Comparison of ENCODE assay signal across 12 cellular contexts in genomic region chr1:1357871-1358432, GRCh38. TPM values are rescaled to one million over a fixed set of nuclear protein-coding genes. Genes with fewer than 3 reads are reported as not detected.
DNase-seq lines count a peak whose midpoint lies in the region; ATAC-seq and TF ChIP-seq lines count a peak whose summit lies in the region.
"Had no signal": no experiment of that assay in that cellular context is flagged by ENCODE, and none has a peak within 500 bp of the region (broad histone marks: within the 10 kb centered on the region; RNA-seq: fewer than 3 reads in every experiment).

No MANE protein-coding gene starts in this region.

- H3K27ac ChIP-seq in ACC112 (ENCODE audit: low read depth, low read length): peak overlapping the region; percentile 93
- peak overlapping the region; percentile 64 to 92 (median 76) for H3K27ac ChIP-seq in Peyer's patch
- no peak overlapping the region for H3K27ac ChIP-seq in neural progenitor cell
- H3K27ac ChIP-seq: neutrophil had no signal

- H4K20me1 ChIP-seq in neural progenitor cell (ENCODE audit: low read depth): peaks cover 19% of the 10 kb centered on the region

- no peak for ATAC-seq in Right ventricle myocardium superior (ENCODE audit: poor library complexity)
- ATAC-seq in HG03457 (IDR thresholded peaks at IDR 0.05; ENCODE audit: unreplicated experiment): no peak

- H3K4me3 ChIP-seq in ACC112 (ENCODE audit: low read depth, low read length): peak overlapping the region; percentile 90
- H3K4me3 ChIP-seq in Peyer's patch: peak overlapping the region; percentile 25 to 55 (median 35)
- H3K4me3 ChIP-seq in neural progenitor cell: peak overlapping the region; percentile 5

- H3K36me3 Mint-ChIP-seq in neural progenitor cell: no peaks in the 10 kb centered on the region
- H3K36me3 Mint-ChIP-seq: CD4-positive, alpha-beta memory T cell had no signal

- H3K27me3 Mint-ChIP-seq in neural progenitor cell (ENCODE audit: insufficient read depth, low read depth): peaks cover 19% of the 10 kb centered on the region

- H3K27me3 ChIP-seq in ACC112 (ENCODE audit: insufficient read depth, low read length): no peaks in the 10 kb centered on the region
- peaks cover 0 to 10% of the 10 kb centered on the region in 2 donors for H3K27me3 ChIP-seq in Peyer's patch
- peaks cover 33% of the 10 kb centered on the region for H3K27me3 ChIP-seq in neural progenitor cell

- H3K79me2 ChIP-seq in ACC112 (ENCODE audit: control insufficient read depth, insufficient read depth, low read length, unreplicated experiment) (peaks cover 31% of the 10 kb centered on the region), neural progenitor cell (ENCODE audit: low read depth) (no peaks in the 10 kb centered on the region)

- H3K4me1 ChIP-seq in ACC112 (ENCODE audit: control insufficient read depth, insufficient read depth, low read length, unreplicated experiment): peaks cover 44% of the 10 kb centered on the region
- H3K4me1 ChIP-seq in Peyer's patch: peaks cover 2 to 72% (median 21%) of the 10 kb centered on the region in 4 donors
- H3K4me1 ChIP-seq in neural progenitor cell: peaks cover 63% of the 10 kb centered on the region

- intact Hi-C loops in Right ventricle myocardium superior (cut with DNase I): no loop called here

- H2AFZ ChIP-seq in ACC112 (ENCODE audit: low read length, unreplicated experiment): no peak overlapping the region
- no peak overlapping the region for H2AFZ ChIP-seq in neural progenitor cell (replicated peaks)

- peak overlapping the region; percentile 64 for H3K4me3 Mint-ChIP-seq in neural progenitor cell

- H3K9me3 ChIP-seq in Peyer's patch: no peaks in the 10 kb centered on the region
- no peaks in the 10 kb centered on the region for H3K9me3 ChIP-seq in neural progenitor cell (ENCODE audit: low read depth)
- H3K9me3 ChIP-seq: neutrophil had no signal

- no peak overlapping the region for H3K9ac ChIP-seq in neural progenitor cell

- peaks cover 61% of the 10 kb centered on the region for H3F3A ChIP-seq in neural progenitor cell (ENCODE audit: low read depth)

- TF ChIP-seq CTCF in Peyer's patch (IDR thresholded peaks at IDR 0.05): no peak
- TF ChIP-seq CTCF in neural progenitor cell (IDR thresholded peaks at IDR 0.05): no peak

- H3K4me2 ChIP-seq in neural progenitor cell: peak overlapping the region; percentile 59

- H3K27ac Mint-ChIP-seq in neural progenitor cell: peak overlapping the region; percentile 57

- DNase-seq in Peyer's patch (no peak), Right ventricle myocardium superior (peak; percentile 37), neural progenitor cell (ENCODE audit: low spot score) (no peak), midbrain (lab: John Stamatoyannopoulos, UW) (no peak), A172 (ENCODE audit: low spot score) (no peak), NK-92 (lab: John Stamatoyannopoulos, UW; ENCODE audit: unreplicated experiment) (no peak)
- DNase-seq: CD4-positive, alpha-beta memory T cell; stimulated activated naive CD4-positive, alpha-beta T cell treated with Interleukin-2 at 50 U/mL for 16 hours had no signal

- H3K9me3 Mint-ChIP-seq in neural progenitor cell: no peaks in the 10 kb centered on the region

- H3K36me3 ChIP-seq in ACC112 (ENCODE audit: insufficient read depth, low read length): no peaks in the 10 kb centered on the region
- peaks cover 0 to 8% (median 0%) of the 10 kb centered on the region in 3 donors for H3K36me3 ChIP-seq in Peyer's patch
- H3K36me3 ChIP-seq in neural progenitor cell: no peaks in the 10 kb centered on the region
- H3K36me3 ChIP-seq: neutrophil had no signal

- peaks cover 44% of the 10 kb centered on the region for H3K4me1 Mint-ChIP-seq in neural progenitor cell

- TF ChIP-seq POLR2A in Peyer's patch (IDR thresholded peaks at IDR 0.05): no peak

RNA-seq across cellular contexts. Expression of gene MXRA8, which starts 0.4 kb away (rescaled TPM):
- total RNA-seq in Peyer's patch (10 to 100 TPM; 11.7 to 56.1 (median 35.6) TPM), Right ventricle myocardium superior (21.7 TPM), neural progenitor cell (ENCODE audit: low replicate concordance) (6.8 and 24.0 TPM in 2 replicates)
- 0.24 TPM in 1 of 2 replicates, not detected in the other for total RNA-seq in A172 (2014; rRNA removed; shearing (Covaris generic))
- total RNA-seq: dermis microvascular lymphatic vessel endothelial cell had no signal

RNA-seq across cellular contexts. Expression of gene DVL1, which starts 8.7 kb away (rescaled TPM):
- total RNA-seq in Peyer's patch (100 to 1,000 TPM in 3 of 4 donors, 10 to 100 TPM in 1; 76.0 to 196 (median 164) TPM), Right ventricle myocardium superior (126 TPM), neural progenitor cell (ENCODE audit: low replicate concordance) (14.5 and 64.1 TPM in 2 replicates)
- 47.7 and 58.2 TPM in 2 replicates for total RNA-seq in A172 (2014; rRNA removed; shearing (Covaris generic))

RNA-seq across cellular contexts. Expression of gene AURKAIP1, which starts 17.1 kb away (rescaled TPM):
- total RNA-seq in Peyer's patch: 100 to 1,000 TPM; 122 to 172 (median 134) TPM
- 271 TPM for total RNA-seq in Right ventricle myocardium superior
- total RNA-seq in neural progenitor cell (ENCODE audit: low replicate concordance): 26.4 and 82.2 TPM in 2 replicates
- total RNA-seq in A172 (2014; rRNA removed; shearing (Covaris generic)): 120 and 123 TPM in 2 replicates

RNA-seq across cellular contexts. Expression of gene TAS1R3, which starts 26.9 kb away (rescaled TPM):
- 1 to 10 TPM; 2.1 to 5.8 (median 3.0) TPM for total RNA-seq in Peyer's patch
- 0.40 TPM for total RNA-seq in Right ventricle myocardium superior
- total RNA-seq in neural progenitor cell (ENCODE audit: low replicate concordance): 0.22 TPM in 1 of 2 replicates, not detected in the other
- total RNA-seq in A172 (2014; rRNA removed; shearing (Covaris generic)): 0.22 and 0.33 TPM in 2 replicates

RNA-seq across cellular contexts. Expression of gene CPTP, which starts 33.4 kb away (rescaled TPM):
- total RNA-seq in Peyer's patch (10 to 100 TPM; 10.7 to 94.0 (median 84.6) TPM), Right ventricle myocardium superior (113 TPM), neural progenitor cell (ENCODE audit: low replicate concordance) (1.0 and 13.5 TPM in 2 replicates)
- 17.0 and 19.5 TPM in 2 replicates for total RNA-seq in A172 (2014; rRNA removed; shearing (Covaris generic))

Comparison
In these comparisons a context has a peak if more than half of its experiments do, and no peak if none do; other contexts are left out.
1. H3K4me3 ChIP-seq: peak in every context shown above with its lines; median percentile 90 in ACC112; 35 in Peyer's patch; 5 in neural progenitor cell.